11 cellular contexts compared by ENCODE assay signal in genomic region chr2:205716126-205716525, GRCh38. TPM values are rescaled to one million over a fixed set of nuclear protein-coding genes. Genes with fewer than 3 reads are reported as not detected.
DNase-seq lines count a peak whose midpoint lies in the region; ATAC-seq and TF ChIP-seq lines count a peak whose summit lies in the region.
"Had no signal": no experiment of that assay in that cellular context is flagged by ENCODE, and none has a peak within 500 bp of the region (broad histone marks: within the 10 kb centered on the region; RNA-seq: fewer than 3 reads in every experiment).

No MANE protein-coding gene starts in this region.

- TF ChIP-seq CTCF in AG09309 (IDR thresholded peaks at IDR 0.05; ENCODE audit: control insufficient read depth, insufficient read depth, low read depth, low read length, missing control alignments) (peak; percentile 4), HFFc6 (IDR thresholded peaks at IDR 0.05) (peak; percentile 70), mucosa of descending colon (IDR thresholded peaks at IDR 0.05) (no peak), upper lobe of left lung (IDR thresholded peaks at IDR 0.05) (no peak)

- H3K27me3 Mint-ChIP-seq in HFFc6 (ENCODE audit: insufficient read depth), result no peaks in the 10 kb centered on the region

- H3K36me3 Mint-ChIP-seq in HFFc6 (ENCODE audit: low read depth), result 0 out of 2 replicates have a peak, but pooled peaks cover 5% of the 10 kb centered on the region

- DNase-seq in AG09309 (ENCODE audit: low read depth), result no peak
- DNase-seq in HFFc6, result no peak
- DNase-seq in cerebellar cortex (ENCODE audit: low spot score), result peak; percentile 18
- DNase-seq in mucosa of descending colon, result peak; percentile 62 to 75 (median 67)
- DNase-seq in upper lobe of left lung, result no peak
- DNase-seq: activated T-cell treated with anti-CD3 and anti-CD28 coated beads, Interleukin-2, amount 50 U/mL, for 1 hour; MM.1S; SW 1271 had no signal

- intact Hi-C loops in mucosa of descending colon (cut with DNase I, micrococcal nuclease), result no loop called here

- 84 to 86% methylated on average over 15 to 16 of the region's 16 CpGs for WGBS in upper lobe of left lung, 2 donors

- no peaks in the 10 kb centered on the region for H3K9me3 Mint-ChIP-seq in HFFc6

- no peaks in the 10 kb centered on the region for H3K36me3 ChIP-seq in mucosa of descending colon (ENCODE audit: low read depth)
- peaks cover 0 to 4% (median 0%) of the 10 kb centered on the region in 4 donors for H3K36me3 ChIP-seq in upper lobe of left lung

- H3K9me3 ChIP-seq in mucosa of descending colon (no peaks in the 10 kb centered on the region), upper lobe of left lung (no peaks in the 10 kb centered on the region)

- H3K4me1 Mint-ChIP-seq in HFFc6 (ENCODE audit: low read depth), result peaks cover 33% of the 10 kb centered on the region

- no peak for TF ChIP-seq POLR2A in upper lobe of left lung (IDR thresholded peaks at IDR 0.05)

- no peaks in the 10 kb centered on the region for H3K4me1 ChIP-seq in mucosa of descending colon (ENCODE audit: low read depth)
- peaks cover 19 to 58% (median 39%) of the 10 kb centered on the region in 4 donors for H3K4me1 ChIP-seq in upper lobe of left lung

- no peak overlapping the region for H3K27ac Mint-ChIP-seq in HFFc6

- ATAC-seq in mucosa of descending colon, result peak; percentile 69
- no peak for ATAC-seq in upper lobe of left lung (ENCODE audit: low FRiP score in 2 of 2)
- ATAC-seq in GM18498 (IDR thresholded peaks at IDR 0.05; ENCODE audit: unreplicated experiment), result no peak
- ATAC-seq in HG03439 (IDR thresholded peaks at IDR 0.05; ENCODE audit: unreplicated experiment), result no peak
- ATAC-seq in GM18870 (IDR thresholded peaks at IDR 0.05; ENCODE audit: unreplicated experiment), result no peak

- no peaks in the 10 kb centered on the region for H3K27me3 ChIP-seq in upper lobe of left lung

- H3K4me3 Mint-ChIP-seq in HFFc6, result no peak overlapping the region

- TF ChIP-seq EP300 in upper lobe of left lung (IDR thresholded peaks at IDR 0.05), result no peak

- H3K27ac ChIP-seq in upper lobe of left lung, result no peak overlapping the region

- no peak overlapping the region for H3K4me3 ChIP-seq in AG09309 (ENCODE audit: control insufficient read depth, low read depth, low read length)
- H3K4me3 ChIP-seq in mucosa of descending colon, result no peak overlapping the region
- H3K4me3 ChIP-seq in upper lobe of left lung, result no peak overlapping the region

RNA-seq across cellular contexts. Expression of gene NRP2, which starts 33.8 kb away (rescaled TPM):
- total RNA-seq in HFFc6 (2021; fragmentation: NEBNext Ultra II Directional; extraction: Animal tissue kit (Norgen Biotek cat#: 25700)), result 10 to 100 TPM; 11.8 to 25.1 (median 21.4) TPM
- total RNA-seq in mucosa of descending colon (100 to 1,000 TPM in 1 of 3 donors, 10 to 100 TPM in 2; 12.3 to 300 (median 19.2) TPM), upper lobe of left lung (10 to 100 TPM; 61.4 to 99.4 (median 71.8) TPM)

Comparison
In these comparisons a context has a peak if more than half of its experiments do, and no peak if none do; other contexts are left out.
1. DNase-seq: peak in cerebellar cortex (single experiment) and mucosa of descending colon (3 of 3); none in AG09309 (single experiment), HFFc6 (single experiment) and upper lobe of left lung (0 of 2).
2. CTCF ChIP-seq: peak in AG09309 (single experiment) and HFFc6 (single experiment); none in mucosa of descending colon (single experiment) and upper lobe of left lung (0 of 6).